Comparison of ENCODE assay signal across 22 cellular contexts in genomic region chr18:66694857-66695256, GRCh38.
DNase-seq lines count a peak whose midpoint lies in the region; ATAC-seq and TF ChIP-seq lines count a peak whose summit lies in the region.
"Had no signal": no experiment of that assay in that cellular context is flagged by ENCODE, and none has a peak within 500 bp of the region (broad histone marks: within the 10 kb centered on the region; RNA-seq: fewer than 3 reads in every experiment).

No MANE protein-coding gene starts in this region.

- ATAC-seq in HG03045 (IDR thresholded peaks at IDR 0.05; ENCODE audit: unreplicated experiment), result no peak
- ATAC-seq: A549, GM12878 had no signal

- peaks cover 2% of the 10 kb centered on the region for H3K27me3 Mint-ChIP-seq in glutamatergic neuron (ENCODE audit: unreplicated experiment)
- H3K27me3 Mint-ChIP-seq: CD4-positive, alpha-beta T cell; CD8-positive, alpha-beta memory T cell had no signal

- peaks cover 3% of the 10 kb centered on the region for H3K36me3 Mint-ChIP-seq in glutamatergic neuron (ENCODE audit: unreplicated experiment)
- H3K36me3 Mint-ChIP-seq: CD14-positive monocyte; CD8-positive, alpha-beta memory T cell had no signal

- DNase-seq in NCI-H1694 treated with DMSO at 0.1 percent for 48 hours (lab: John Stamatoyannopoulos, UW) (peak; percentile 49), NCI-H1694 (lab: John Stamatoyannopoulos, UW) (no peak), G401 (ENCODE audit: low spot score) (peak; percentile 82), cerebellar cortex (ENCODE audit: low spot score) (peak; percentile 79), glutamatergic neuron (no peak), NCI-H2227 (lab: John Stamatoyannopoulos, UW; ENCODE audit: unreplicated experiment) (no peak)
- DNase-seq: 8988T; ACHN; AML-193; BE2C; CD4-positive, alpha-beta T cell; CD8-positive, alpha-beta memory T cell; DMS153; DND-41; GDM1; GM23248; H7; HCEC 1CT had no signal

- H3K4me3 Mint-ChIP-seq in glutamatergic neuron (ENCODE audit: unreplicated experiment), result no peak overlapping the region
- H3K4me3 Mint-ChIP-seq: CD14-positive monocyte; CD4-positive, alpha-beta T cell; CD8-positive, alpha-beta memory T cell had no signal

- peak overlapping the region; percentile 79 for H3K27ac Mint-ChIP-seq in glutamatergic neuron (ENCODE audit: unreplicated experiment)
- H3K27ac Mint-ChIP-seq: CD14-positive monocyte; CD4-positive, alpha-beta T cell; CD8-positive, alpha-beta memory T cell had no signal

- peaks cover 2% of the 10 kb centered on the region for H3K9me3 Mint-ChIP-seq in glutamatergic neuron (ENCODE audit: unreplicated experiment)
- H3K9me3 Mint-ChIP-seq: CD4-positive, alpha-beta T cell had no signal

- H3K4me1 Mint-ChIP-seq in glutamatergic neuron (ENCODE audit: low read depth, unreplicated experiment), result peaks cover 11% of the 10 kb centered on the region
- H3K4me1 Mint-ChIP-seq: CD14-positive monocyte; CD8-positive, alpha-beta memory T cell had no signal

- TF ChIP-seq CTCF in glutamatergic neuron (IDR thresholded peaks at IDR 0.05; ENCODE audit: partially characterized antibody, unreplicated experiment), result no peak

- in situ Hi-C loops in G401 (cut with HindIII; ENCODE audit: low sequenced_read_pairs), result no loop called here

Comparison
In these comparisons a context has a peak if more than half of its experiments do, and no peak if none do; other contexts are left out.
1. DNase-seq: peak in NCI-H1694 treated with DMSO at 0.1 percent for 48 hours (single experiment), G401 (single experiment) and cerebellar cortex (single experiment); none in NCI-H1694 (single experiment), glutamatergic neuron (single experiment) and NCI-H2227 (single experiment).